In genomic region chr16:64375386-64375980, GRCh38 we compare ENCODE assay signal across 17 cellular contexts.
"Had no signal": no experiment of that assay in that cellular context is flagged by ENCODE, and none has a peak within 500 bp of the region (broad histone marks: within the 10 kb centered on the region; RNA-seq: fewer than 3 reads in every experiment).

No MANE protein-coding gene starts in this region.

- H3K27ac ChIP-seq: coronary artery, epithelial cell of prostate, pancreas, thoracic aorta had no signal

- H3K9me3 ChIP-seq: pancreas, thoracic aorta had no signal

- ATAC-seq: activated CD4-positive, CD25-positive, alpha-beta regulatory T cell treated with anti-CD3 and anti-CD28 coated beads, Interleukin-2, amount 50 U/mL, for 24 hours; left colon; T-helper 17 cell had no signal

- H3K4me3 ChIP-seq: coronary artery, pancreas, thoracic aorta had no signal

- H3K27me3 Mint-ChIP-seq: activated naive CD8-positive, alpha-beta T cell treated with anti-CD3 and anti-CD28 coated beads, Interleukin-2, amount 10 ng/mL, durations not matched to agents 7 days and 5 days; stimulated activated naive CD8-positive, alpha-beta T cell treated with anti-CD3 and anti-CD28 coated beads, Interleukin-15, Interleukin-2, amounts not matched to agents 100 ng/mL and 50 ng/mL, for 24 hours; T-helper 17 cell had no signal

- DNase-seq: activated CD4-positive, alpha-beta T cell treated with anti-CD3 and anti-CD28 coated beads, Interleukin-2, amount 50 U/mL, for 48 hours; activated gamma-delta T cell; activated naive CD8-positive, alpha-beta T cell treated with anti-CD3 and anti-CD28 coated beads, Interleukin-2, amount 10 ng/mL, durations not matched to agents 7 days and 5 days; activated T-cell treated with anti-CD3 and anti-CD28 coated beads, Interleukin-2, amount 50 U/mL, for 48 hours; caudate nucleus; effector memory CD4-positive, alpha-beta T cell; hypothalamus; left colon; pancreas; stimulated activated CD4-positive, alpha-beta T cell treated with anti-CD3 and anti-CD28 coated beads, Interleukin-15, amount 100 ng/mL, for 24 hours; stimulated activated CD4-positive, alpha-beta T cell treated with anti-CD3 and anti-CD28 coated beads, Interleukin-4, amount 100 ng/mL, for 24 hours; T-helper 17 cell had no signal

- H3K36me3 Mint-ChIP-seq: activated naive CD8-positive, alpha-beta T cell treated with anti-CD3 and anti-CD28 coated beads, Interleukin-2, amount 10 ng/mL, durations not matched to agents 7 days and 5 days had no signal

- H3K27ac Mint-ChIP-seq: activated naive CD8-positive, alpha-beta T cell treated with anti-CD3 and anti-CD28 coated beads, Interleukin-2, amount 10 ng/mL, durations not matched to agents 7 days and 5 days; stimulated activated naive CD8-positive, alpha-beta T cell treated with anti-CD3 and anti-CD28 coated beads, Interleukin-15, Interleukin-2, amounts not matched to agents 100 ng/mL and 50 ng/mL, for 24 hours; T-helper 17 cell had no signal

- H3K27me3 ChIP-seq: pancreas had no signal

- H3K4me3 Mint-ChIP-seq: activated naive CD8-positive, alpha-beta T cell treated with anti-CD3 and anti-CD28 coated beads, Interleukin-2, amount 10 ng/mL, durations not matched to agents 7 days and 5 days; stimulated activated naive CD8-positive, alpha-beta T cell treated with anti-CD3 and anti-CD28 coated beads, Interleukin-15, Interleukin-2, amounts not matched to agents 100 ng/mL and 50 ng/mL, for 24 hours; T-helper 17 cell had no signal

- H3K4me1 ChIP-seq: pancreas had no signal

- H3K36me3 ChIP-seq: pancreas, thoracic aorta had no signal

- H3K4me1 Mint-ChIP-seq: activated naive CD8-positive, alpha-beta T cell treated with anti-CD3 and anti-CD28 coated beads, Interleukin-2, amount 10 ng/mL, durations not matched to agents 7 days and 5 days; T-helper 17 cell had no signal
